ENCODE assay signal across 1 cellular context in the genomic region with DNA sequence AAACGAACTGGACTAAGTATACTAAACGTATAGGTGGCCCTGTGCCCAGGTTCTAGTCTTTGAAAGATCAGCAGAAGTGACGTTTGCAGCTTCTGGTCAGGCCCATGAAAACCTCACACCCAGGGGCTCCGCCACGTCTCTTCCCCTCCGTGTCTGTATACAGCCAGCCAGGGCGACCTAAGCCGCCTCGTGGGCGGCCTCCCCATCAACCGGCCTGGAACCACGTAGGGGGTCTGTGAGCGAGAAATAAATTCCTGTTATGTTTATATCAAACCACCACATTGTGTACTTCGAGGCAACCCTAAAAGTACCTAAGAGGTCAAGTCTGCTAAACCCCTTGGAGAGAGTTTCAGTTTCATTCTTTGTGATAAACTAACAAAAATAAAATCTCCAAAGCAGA.
TF ChIP-seq lines count a peak whose summit lies in the region.

No MANE protein-coding gene starts in this region.

TF ChIP-seq in GM12878, 131 proteins besides CTCF, POLR2A, EP300 and RAD21:
- TF ChIP-seq POLR2AphosphoS2 (IDR thresholded peaks at IDR 0.05; ENCODE audit: low read depth, low read length) (no peak), IKZF2 (IDR thresholded peaks at IDR 0.05) (0 out of 4 replicates have a peak, but pooled peaks of 1 of the 2 experiments have one; percentile 11), NR2F1 (conservative IDR thresholded peaks at IDR 0.05) (peak; percentile 66; the same call in 1 of the 2 replicates)
TF ChIP-seq in GM12878: peak in this region for 2.
